ENCODE assay signal across 9 cellular contexts in the genomic region with DNA sequence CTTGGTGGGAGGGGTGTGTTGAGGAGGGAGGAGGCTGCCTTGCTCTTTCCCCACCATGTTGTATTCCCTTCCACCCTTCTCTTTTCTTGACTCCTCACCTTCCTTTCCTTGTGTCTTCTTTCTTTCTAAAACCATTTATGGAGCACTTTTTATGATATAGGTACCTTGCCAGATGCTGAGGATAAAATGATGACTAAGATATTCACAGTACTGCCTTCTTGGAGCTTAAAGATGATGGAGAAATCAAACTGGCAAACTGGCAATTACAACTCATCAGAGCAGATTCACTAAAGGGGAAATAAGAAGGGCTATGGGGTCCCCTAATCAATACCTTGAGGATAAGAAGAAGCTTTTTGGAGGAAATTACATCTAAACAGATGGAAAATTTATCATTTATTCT.
"Had no signal": no experiment of that assay in that cellular context is flagged by ENCODE, and none has a peak within 500 bp of the region (broad histone marks: within the 10 kb centered on the region; RNA-seq: fewer than 3 reads in every experiment).

No MANE protein-coding gene starts in this region.

- H3K4me3 ChIP-seq: GM23248, HAP-1 had no signal

- H3K9ac ChIP-seq: GM23248 had no signal

- ATAC-seq: HCT116 had no signal

- H3K27ac Mint-ChIP-seq: HFFc6 had no signal

- H3K4me3 Mint-ChIP-seq: HFFc6 had no signal

- H3K36me3 ChIP-seq: HAP-1 had no signal

- H3K27ac ChIP-seq: GM23248, HL-60 had no signal

- H2AFZ ChIP-seq: GM23248 had no signal

- DNase-seq: GM23248, GOT3, H7, HFFc6, IMR-90, KBM-7 had no signal

- H3K4me1 ChIP-seq: HAP-1 had no signal
